15 cellular contexts compared by ENCODE assay signal in genomic region chr9:98105006-98105405, GRCh38. TPM values are rescaled to one million over a fixed set of nuclear protein-coding genes. Genes with fewer than 3 reads are reported as not detected.
DNase-seq lines count a peak whose midpoint lies in the region; ATAC-seq and TF ChIP-seq lines count a peak whose summit lies in the region.
"Had no signal": no experiment of that assay in that cellular context is flagged by ENCODE, and none has a peak within 500 bp of the region (broad histone marks: within the 10 kb centered on the region; RNA-seq: fewer than 3 reads in every experiment).

No MANE protein-coding gene starts in this region.

- POLR2A ChIA-PET in activated CD4-positive, alpha-beta memory T cell treated with anti-CD3 and anti-CD28 coated beads for 36 hours (lab: Charles Lee), result interaction anchor here (3.6 kb wide), 1 partner anchor 14 kb away, joined by 12 read pairs; the partner anchor contains the start of gene TRIM14

- H3K36me3 Mint-ChIP-seq in stimulated activated naive CD8-positive, alpha-beta T cell treated with anti-CD3 and anti-CD28 coated beads, Interleukin-15, Interleukin-2, amounts not matched to agents 100 ng/mL and 50 ng/mL, for 24 hours (ENCODE audit: low read depth), result peaks cover 69% of the 10 kb centered on the region
- H3K36me3 Mint-ChIP-seq in activated CD4-positive, alpha-beta memory T cell treated with anti-CD3 and anti-CD28 coated beads for 36 hours, result peaks cover 47% of the 10 kb centered on the region
- H3K36me3 Mint-ChIP-seq in naive B cell (peaks cover 0 to 9% of the 10 kb centered on the region in 2 donors), Calu3 (ENCODE audit: insufficient read depth, unreplicated experiment) (peaks cover 6% of the 10 kb centered on the region)

- intact Hi-C loops in activated CD4-positive, alpha-beta memory T cell treated with anti-CD3 and anti-CD28 coated beads for 36 hours (cut with micrococcal nuclease), result no loop called here
- intact Hi-C loops in Calu3 (cut with micrococcal nuclease; ENCODE audit: unreplicated experiment), result no loop called here

- no peaks in the 10 kb centered on the region for H3K9me3 Mint-ChIP-seq in stimulated activated naive CD8-positive, alpha-beta T cell treated with anti-CD3 and anti-CD28 coated beads, Interleukin-15, Interleukin-2, amounts not matched to agents 100 ng/mL and 50 ng/mL, for 24 hours
- H3K9me3 Mint-ChIP-seq in stimulated activated naive CD8-positive, alpha-beta T cell treated with anti-CD3 and anti-CD28 coated beads, Interleukin-15, amount 100 ng/mL, for 72 hours, result no peaks in the 10 kb centered on the region
- H3K9me3 Mint-ChIP-seq in activated CD4-positive, alpha-beta memory T cell treated with anti-CD3 and anti-CD28 coated beads for 36 hours, result no peaks in the 10 kb centered on the region
- peaks cover 0 to 1% (median 0%) of the 10 kb centered on the region in 7 donors for H3K9me3 Mint-ChIP-seq in naive B cell
- H3K9me3 Mint-ChIP-seq in Calu3 (ENCODE audit: low read depth, unreplicated experiment), result no peaks in the 10 kb centered on the region
- H3K9me3 Mint-ChIP-seq: type B pancreatic cell had no signal

- peak overlapping the region; percentile 84 for H3K27ac Mint-ChIP-seq in stimulated activated naive CD8-positive, alpha-beta T cell treated with anti-CD3 and anti-CD28 coated beads, Interleukin-15, Interleukin-2, amounts not matched to agents 100 ng/mL and 50 ng/mL, for 24 hours
- H3K27ac Mint-ChIP-seq in stimulated activated naive CD8-positive, alpha-beta T cell treated with anti-CD3 and anti-CD28 coated beads, Interleukin-15, amount 100 ng/mL, for 72 hours, result no peak overlapping the region
- H3K27ac Mint-ChIP-seq in activated CD4-positive, alpha-beta memory T cell treated with anti-CD3 and anti-CD28 coated beads for 36 hours, result peak overlapping the region; percentile 69
- H3K27ac Mint-ChIP-seq in naive B cell (peak overlapping the region; percentile 84 to 100 (median 97)), Calu3 (ENCODE audit: unreplicated experiment) (no peak overlapping the region)
- H3K27ac Mint-ChIP-seq: type B pancreatic cell had no signal

- peaks cover 95% of the 10 kb centered on the region for H3K4me1 Mint-ChIP-seq in stimulated activated naive CD8-positive, alpha-beta T cell treated with anti-CD3 and anti-CD28 coated beads, Interleukin-15, Interleukin-2, amounts not matched to agents 100 ng/mL and 50 ng/mL, for 24 hours (ENCODE audit: low read depth)
- peaks cover 98% of the 10 kb centered on the region for H3K4me1 Mint-ChIP-seq in stimulated activated naive CD8-positive, alpha-beta T cell treated with anti-CD3 and anti-CD28 coated beads, Interleukin-15, amount 100 ng/mL, for 72 hours
- peaks cover 91% of the 10 kb centered on the region for H3K4me1 Mint-ChIP-seq in activated CD4-positive, alpha-beta memory T cell treated with anti-CD3 and anti-CD28 coated beads for 36 hours (ENCODE audit: low read depth)
- H3K4me1 Mint-ChIP-seq in naive B cell, result peaks cover 50 to 95% (median 65%) of the 10 kb centered on the region in 3 donors
- H3K4me1 Mint-ChIP-seq in Calu3 (ENCODE audit: low read depth, unreplicated experiment), result no peaks in the 10 kb centered on the region

- TF ChIP-seq CTCF in Calu3 (IDR thresholded peaks at IDR 0.05; ENCODE audit: unreplicated experiment), result no peak

- no TSS peak for BruUV-seq in Calu3 (replicated peaks; lab: Mats Ljungman, UMichigan)

- H3K27me3 Mint-ChIP-seq in stimulated activated naive CD8-positive, alpha-beta T cell treated with anti-CD3 and anti-CD28 coated beads, Interleukin-15, Interleukin-2, amounts not matched to agents 100 ng/mL and 50 ng/mL, for 24 hours, result no peaks in the 10 kb centered on the region
- no peaks in the 10 kb centered on the region for H3K27me3 Mint-ChIP-seq in stimulated activated naive CD8-positive, alpha-beta T cell treated with anti-CD3 and anti-CD28 coated beads, Interleukin-15, amount 100 ng/mL, for 72 hours
- no peaks in the 10 kb centered on the region for H3K27me3 Mint-ChIP-seq in activated CD4-positive, alpha-beta memory T cell treated with anti-CD3 and anti-CD28 coated beads for 36 hours
- H3K27me3 Mint-ChIP-seq in naive B cell (no peaks in the 10 kb centered on the region), Calu3 (ENCODE audit: unreplicated experiment) (no peaks in the 10 kb centered on the region)
- H3K27me3 Mint-ChIP-seq: type B pancreatic cell had no signal

- no peak for ATAC-seq in stimulated activated naive CD8-positive, alpha-beta T cell treated with anti-CD3 and anti-CD28 coated beads, Interleukin-15, amount 100 ng/mL, for 72 hours
- ATAC-seq in naive B cell (ENCODE audit: low read depth in 2 of 2) (no peak), GM21423 (IDR thresholded peaks at IDR 0.05; ENCODE audit: unreplicated experiment) (no peak), HG03108 (IDR thresholded peaks at IDR 0.05; ENCODE audit: unreplicated experiment) (no peak)

- DNase-seq in stimulated activated naive CD8-positive, alpha-beta T cell treated with anti-CD3 and anti-CD28 coated beads, Interleukin-15, amount 100 ng/mL, for 72 hours, result no peak
- DNase-seq in activated CD4-positive, alpha-beta memory T cell treated with anti-CD3 and anti-CD28 coated beads for 36 hours, result no peak
- DNase-seq in naive B cell, result no peak
- no peak for DNase-seq in HT-29 (ENCODE audit: low spot score)
- no peak for DNase-seq in Calu3
- DNase-seq: activated gamma-delta T cell; effector CD4-positive, alpha-beta T cell; NCI-H82; stimulated activated CD4-positive, alpha-beta T cell treated with anti-CD3 and anti-CD28 coated beads, Interleukin-2, amount 100 ng/mL, for 48 hours; stimulated activated CD8-positive, alpha-beta memory T cell treated with anti-CD3 and anti-CD28 coated beads, Interleukin-4, amount 100 ng/mL, for 48 hours had no signal

- CTCF ChIA-PET in activated CD4-positive, alpha-beta memory T cell treated with anti-CD3 and anti-CD28 coated beads for 36 hours (lab: Charles Lee), result interaction anchor here (0.9 to 1.9 kb wide), 2 partner anchors 14 to 30 kb away, joined by 3 to 10 read pairs; partner anchors contain the start of gene TRIM14
- CTCF ChIA-PET in Calu3 (lab: Charles Lee), result no interaction called here

- H3K4me3 Mint-ChIP-seq in stimulated activated naive CD8-positive, alpha-beta T cell treated with anti-CD3 and anti-CD28 coated beads, Interleukin-15, Interleukin-2, amounts not matched to agents 100 ng/mL and 50 ng/mL, for 24 hours, result no peak overlapping the region
- H3K4me3 Mint-ChIP-seq in stimulated activated naive CD8-positive, alpha-beta T cell treated with anti-CD3 and anti-CD28 coated beads, Interleukin-15, amount 100 ng/mL, for 72 hours, result peak overlapping the region in 1 of 2 donors; percentile 46
- H3K4me3 Mint-ChIP-seq in activated CD4-positive, alpha-beta memory T cell treated with anti-CD3 and anti-CD28 coated beads for 36 hours, result no peak overlapping the region
- H3K4me3 Mint-ChIP-seq in naive B cell, result peak overlapping the region in 2 of 8 donors; percentile 3 to 25
- H3K4me3 Mint-ChIP-seq in Calu3 (ENCODE audit: low read depth, unreplicated experiment), result no peak overlapping the region
- H3K4me3 Mint-ChIP-seq: type B pancreatic cell had no signal

RNA-seq across cellular contexts. Expression of gene TRIM14, which starts 14.0 kb away (rescaled TPM):
- 10 to 100 TPM; 49.1 to 52.7 TPM for total RNA-seq in activated CD4-positive, alpha-beta memory T cell treated with anti-CD3 and anti-CD28 coated beads for 36 hours
- polyA plus RNA-seq in naive B cell (ENCODE audit: low read depth in 6 of 6), result 10 to 100 TPM; 16.3 to 36.5 (median 20.4) TPM
- 31.2 and 34.2 TPM in 2 replicates for total RNA-seq in HT-29 (2014; rRNA removed; shearing (Covaris generic))
- 34.1 and 54.0 TPM in 2 replicates for total RNA-seq in Calu3 (2022)
- polyA plus RNA-seq: neural cell had no signal

RNA-seq across cellular contexts. Expression of gene NANS, which starts 48.5 kb away (rescaled TPM):
- 10 to 100 TPM; 48.4 to 51.9 TPM for total RNA-seq in activated CD4-positive, alpha-beta memory T cell treated with anti-CD3 and anti-CD28 coated beads for 36 hours
- polyA plus RNA-seq in naive B cell (ENCODE audit: low read depth in 6 of 6), result 10 to 100 TPM; 18.8 to 41.2 (median 29.5) TPM
- total RNA-seq in HT-29 (2014; rRNA removed; shearing (Covaris generic)), result 122 and 125 TPM in 2 replicates
- 43.0 and 47.5 TPM in 2 replicates for total RNA-seq in Calu3 (2022)

Comparison
In these comparisons a context has a peak if more than half of its experiments do, and no peak if none do; other contexts are left out.
1. H3K27ac Mint-ChIP-seq: peak in stimulated activated naive CD8-positive, alpha-beta T cell treated with anti-CD3 and anti-CD28 coated beads, Interleukin-15, Interleukin-2, amounts not matched to agents 100 ng/mL and 50 ng/mL, for 24 hours (single experiment), activated CD4-positive, alpha-beta memory T cell treated with anti-CD3 and anti-CD28 coated beads for 36 hours (single experiment) and naive B cell (6 of 6); none in stimulated activated naive CD8-positive, alpha-beta T cell treated with anti-CD3 and anti-CD28 coated beads, Interleukin-15, amount 100 ng/mL, for 72 hours (0 of 2) and Calu3 (single experiment).